8 cellular contexts compared by ENCODE assay signal in the genomic region with DNA sequence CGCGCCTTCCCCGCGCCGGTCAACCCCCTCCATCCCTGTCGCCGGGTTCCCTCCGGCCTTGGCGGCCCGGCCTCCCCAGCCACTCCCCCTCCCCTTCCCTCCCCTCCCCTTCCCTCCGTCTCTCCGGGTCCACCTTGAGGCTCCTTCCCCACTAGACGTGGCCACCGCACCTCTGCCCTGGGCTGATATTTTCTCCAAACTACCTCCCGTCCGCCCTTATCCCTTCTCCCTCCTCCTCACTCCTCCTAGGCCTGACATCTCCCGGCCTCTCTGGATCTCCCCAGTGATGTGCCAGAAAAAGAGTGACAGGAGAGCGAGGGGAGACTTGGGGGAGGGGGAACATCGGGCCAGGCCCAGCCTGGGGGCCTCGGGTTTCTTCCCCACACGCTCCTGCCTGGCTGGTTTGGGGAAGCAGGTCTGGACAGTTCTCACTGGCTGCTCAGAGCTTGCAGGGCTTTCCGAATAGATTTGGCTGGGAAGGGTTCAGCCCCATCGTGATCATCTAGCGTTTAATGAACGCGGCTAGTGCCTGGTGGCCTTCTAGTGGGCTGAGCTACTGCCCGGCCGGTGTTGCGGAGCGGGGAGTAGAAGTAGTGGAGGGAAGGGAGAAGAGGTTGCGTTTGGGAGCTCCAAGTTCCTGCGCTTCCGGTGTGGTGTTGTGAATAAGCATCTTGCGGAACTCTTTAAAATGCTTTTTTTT. TPM values are rescaled to one million over a fixed set of nuclear protein-coding genes. Genes with fewer than 3 reads are reported as not detected.
DNase-seq lines count a peak whose midpoint lies in the region; ATAC-seq and TF ChIP-seq lines count a peak whose summit lies in the region.

No MANE protein-coding gene starts in this region.

- H3K27me3 ChIP-seq in suprapubic skin = no peaks in the 10 kb centered on the region

- TF ChIP-seq POLR2A in suprapubic skin (IDR thresholded peaks at IDR 0.05) = no peak

- WGBS in suprapubic skin = 4% methylated on average over 34 of the region's 34 CpGs

- TF ChIP-seq CTCF in cardiac fibroblast (IDR thresholded peaks at IDR 0.05; ENCODE audit: low read depth, low read length) (no peak), suprapubic skin (IDR thresholded peaks at IDR 0.05) (no peak)

- DNase-seq in NCI-H1092 treated with DMSO at 0.1 percent for 48 hours (lab: John Stamatoyannopoulos, UW) (peak; percentile 28), NCI-H1092 (lab: John Stamatoyannopoulos, UW) (no peak), NCI-H748 (lab: John Stamatoyannopoulos, UW; ENCODE audit: unreplicated experiment) (peak; percentile 51), cardiac fibroblast (ENCODE audit: low read depth in 2 of 2) (peak; percentile 49 to 60), left lobe of liver (ENCODE audit: low spot score) (no peak), suprapubic skin (ENCODE audit: low spot score in 2 of 2) (peak in 1 of 2 donors; percentile 65), kidney tubule cell (ENCODE audit: low spot score) (no peak), NCI-H446 (lab: John Stamatoyannopoulos, UW) (no peak)

- H3K4me3 ChIP-seq in cardiac fibroblast (replicated peaks in 1 of 2; ENCODE audit: low read depth in 2 of 2, low read length in 2 of 2) = peak overlapping the region; percentile 67 to 81
- H3K4me3 ChIP-seq in suprapubic skin = peak overlapping the region; percentile 85

- TF ChIP-seq EP300 in suprapubic skin (IDR thresholded peaks at IDR 0.05) = no peak

- no peaks in the 10 kb centered on the region for H3K9me3 ChIP-seq in suprapubic skin

- H3K36me3 ChIP-seq in suprapubic skin = no peaks in the 10 kb centered on the region

- H3K27ac ChIP-seq in suprapubic skin = peak overlapping the region; percentile 82

- peak; percentile 54 for ATAC-seq in left lobe of liver

- peaks cover 38% of the 10 kb centered on the region for H3K4me1 ChIP-seq in suprapubic skin

RNA-seq across cellular contexts. Expression of gene MAPRE3, which starts 0.6 kb away (rescaled TPM):
- total RNA-seq in left lobe of liver (16.6 TPM), suprapubic skin (10 to 100 TPM; 29.5 to 57.5 (median 34.0) TPM)

Comparison
In these comparisons a context has a peak if more than half of its experiments do, and no peak if none do; other contexts are left out.
1. DNase-seq: peak in NCI-H1092 treated with DMSO at 0.1 percent for 48 hours (single experiment), NCI-H748 (single experiment) and cardiac fibroblast (2 of 2); none in NCI-H1092 (single experiment), left lobe of liver (single experiment), kidney tubule cell (single experiment) and NCI-H446 (0 of 2).